21 cellular contexts compared by ENCODE assay signal in genomic region chr1:83807792-83808191, GRCh38.
"Had no signal": no experiment of that assay in that cellular context is flagged by ENCODE, and none has a peak within 500 bp of the region (broad histone marks: within the 10 kb centered on the region; RNA-seq: fewer than 3 reads in every experiment).

No MANE protein-coding gene starts in this region.

- DNase-seq: effector CD8-positive, alpha-beta T cell; effector memory CD8-positive, alpha-beta T cell; endodermal cell; erythroblast; esophagus squamous epithelium; foreskin keratinocyte; heart left ventricle; left cardiac atrium; left lung; left ventricle myocardium superior; lower lobe of right lung; mucosa of descending colon; naive B cell; naive thymus-derived CD8-positive, alpha-beta T cell had no signal

- H3K27me3 Mint-ChIP-seq: dendritic cell treated with granulocyte-macrophage colony-stimulating factor and Interleukin-4, amounts not matched to agents 40 ng/mL and 50 ng/mL, for 4 days; effector memory CD8-positive, alpha-beta T cell; naive B cell; naive thymus-derived CD8-positive, alpha-beta T cell had no signal

- H3K27ac ChIP-seq: coronary artery, epithelial cell of prostate, esophagus squamous epithelium, foreskin keratinocyte, gastroesophageal sphincter, heart left ventricle, hepatocyte, left lung, lower lobe of right lung had no signal

- ATAC-seq: effector memory CD8-positive, alpha-beta T cell; esophagus mucosa; foreskin keratinocyte; gastroesophageal sphincter; heart left ventricle; left cardiac atrium; left lung; left ventricle myocardium superior; lower lobe of right lung; mucosa of descending colon; naive thymus-derived CD8-positive, alpha-beta T cell had no signal

- H3K36me3 Mint-ChIP-seq: mesothelial cell of epicardium, naive B cell had no signal

- H3K4me2 ChIP-seq: hepatocyte had no signal

- H3K4me1 ChIP-seq: esophagus squamous epithelium, foreskin keratinocyte, left lung, lower lobe of right lung had no signal

- H3K79me2 ChIP-seq: hepatocyte had no signal

- H3K4me3 ChIP-seq: coronary artery, esophagus squamous epithelium, gastroesophageal sphincter, heart left ventricle, hepatocyte, left lung, lower lobe of right lung, mucosa of descending colon had no signal

- H3K27me3 ChIP-seq: esophagus squamous epithelium, foreskin keratinocyte, gastroesophageal sphincter, heart left ventricle, hepatocyte, left lung had no signal

- H3K36me3 ChIP-seq: esophagus squamous epithelium, gastroesophageal sphincter, heart left ventricle, left lung, lower lobe of right lung had no signal

- H3K27ac Mint-ChIP-seq: dendritic cell treated with granulocyte-macrophage colony-stimulating factor and Interleukin-4, amounts not matched to agents 40 ng/mL and 50 ng/mL, for 4 days; effector memory CD8-positive, alpha-beta T cell; endodermal cell; mesothelial cell of epicardium; naive B cell; naive thymus-derived CD8-positive, alpha-beta T cell had no signal

- H3K9me3 ChIP-seq: esophagus squamous epithelium, gastroesophageal sphincter, heart left ventricle, left lung, lower lobe of right lung, mucosa of descending colon had no signal

- H3K4me3 Mint-ChIP-seq: dendritic cell treated with granulocyte-macrophage colony-stimulating factor and Interleukin-4, amounts not matched to agents 40 ng/mL and 50 ng/mL, for 4 days; effector memory CD8-positive, alpha-beta T cell; endodermal cell; mesothelial cell of epicardium; naive B cell; naive thymus-derived CD8-positive, alpha-beta T cell had no signal

- H3K4me1 Mint-ChIP-seq: mesothelial cell of epicardium; naive B cell; naive thymus-derived CD8-positive, alpha-beta T cell had no signal

- H3K9me3 Mint-ChIP-seq: dendritic cell treated with granulocyte-macrophage colony-stimulating factor and Interleukin-4, amounts not matched to agents 40 ng/mL and 50 ng/mL, for 4 days; effector memory CD8-positive, alpha-beta T cell; endodermal cell; mesothelial cell of epicardium; naive B cell; naive thymus-derived CD8-positive, alpha-beta T cell had no signal

- H2AFZ ChIP-seq: hepatocyte had no signal
